ENCODE assay signal across 23 cellular contexts in genomic region chr16:3498988-3499387, GRCh38. TPM values are rescaled to one million over a fixed set of nuclear protein-coding genes. Genes with fewer than 3 reads are reported as not detected.
"Had no signal": no experiment of that assay in that cellular context is flagged by ENCODE, and none has a peak within 500 bp of the region (broad histone marks: within the 10 kb centered on the region; RNA-seq: fewer than 3 reads in every experiment).

No MANE protein-coding gene starts in this region.

- H3K36me3 Mint-ChIP-seq: mesothelial cell of epicardium; neural progenitor cell; stimulated activated memory B cell treated with anti-CD40 and anti-IgM and Interleukin-4, amounts not matched to agents 10 μg/mL and 1 μg/mL and 100 μg/mL, for 72 hours; type B pancreatic cell had no signal

- H3K4me3 Mint-ChIP-seq: endodermal cell had no signal

- H3K4me2 ChIP-seq: hepatocyte, neural progenitor cell had no signal

- H3K4me3 ChIP-seq: body of pancreas, colonic mucosa, hepatocyte, neural progenitor cell, right lobe of liver had no signal

- H3K27me3 ChIP-seq: body of pancreas, colonic mucosa, hepatocyte, right lobe of liver, testis had no signal

- H3K36me3 ChIP-seq: colonic mucosa, neural progenitor cell, right lobe of liver had no signal

- H3K9me3 ChIP-seq: body of pancreas, colonic mucosa, right lobe of liver, testis had no signal

- H3K27ac ChIP-seq: body of pancreas, colonic mucosa, epithelial cell of prostate, hepatocyte, neural progenitor cell, right lobe of liver, testis had no signal

- H3K27ac Mint-ChIP-seq: endodermal cell, mesothelial cell of epicardium, neural progenitor cell, type B pancreatic cell had no signal

- H3K4me1 ChIP-seq: colonic mucosa had no signal

- H3K9me3 Mint-ChIP-seq: activated naive CD4-positive, alpha-beta T cell treated with anti-CD3 and anti-CD28 coated beads, Interleukin-2, amount 50 U/mL, for 72 hours; endodermal cell; mesothelial cell of epicardium; type B pancreatic cell had no signal

- DNase-seq: activated CD4-positive, alpha-beta T cell treated with anti-CD3 and anti-CD28 coated beads for 36 hours; activated CD4-positive, alpha-beta T cell treated with anti-CD3 and anti-CD28 coated beads, Interleukin-2, amount 50 U/mL, for 48 hours; amniotic stem cell; body of pancreas; caudate nucleus; colonic mucosa; endodermal cell; foreskin fibroblast; islet precursor cell; stimulated activated CD4-positive, alpha-beta T cell treated with anti-CD3 and anti-CD28 coated beads, Interleukin-4, amount 100 ng/mL, for 4 hours; testis had no signal

- H3K27me3 Mint-ChIP-seq: activated CD4-positive, alpha-beta T cell treated with anti-CD3 and anti-CD28 coated beads for 36 hours; stimulated activated memory B cell treated with anti-CD40 and anti-IgM and Interleukin-4, amounts not matched to agents 10 μg/mL and 1 μg/mL and 100 μg/mL, for 72 hours had no signal

- ATAC-seq: activated CD4-positive, alpha-beta T cell treated with anti-CD3 and anti-CD28 coated beads for 36 hours; activated naive CD4-positive, alpha-beta T cell treated with anti-CD3 and anti-CD28 coated beads, Interleukin-2, amount 50 U/mL, for 72 hours; body of pancreas; right lobe of liver; stimulated activated memory B cell treated with anti-CD40 and anti-IgM and Interleukin-4, amounts not matched to agents 10 μg/mL and 1 μg/mL and 100 μg/mL, for 72 hours had no signal

RNA-seq across cellular contexts. Expression of gene C16orf90, which starts 3.7 kb away (rescaled TPM):
- total RNA-seq: activated CD4-positive, alpha-beta T cell treated with anti-CD3 and anti-CD28 coated beads for 36 hours; body of pancreas; colonic mucosa; endodermal cell; hepatocyte; lung microvascular endothelial cell; mesothelial cell of epicardium; osteoblast; pulmonary artery endothelial cell; right lobe of liver; T-helper 2 cell treated with Interferon-gamma antibody and Interleukin-4, amounts not matched to agents 100 ng/mL and 5 ng/mL, for 36 hours had no signal
- polyA plus RNA-seq: hepatocyte had no signal
